Comparison of ENCODE assay signal across 9 cellular contexts in the genomic region with DNA sequence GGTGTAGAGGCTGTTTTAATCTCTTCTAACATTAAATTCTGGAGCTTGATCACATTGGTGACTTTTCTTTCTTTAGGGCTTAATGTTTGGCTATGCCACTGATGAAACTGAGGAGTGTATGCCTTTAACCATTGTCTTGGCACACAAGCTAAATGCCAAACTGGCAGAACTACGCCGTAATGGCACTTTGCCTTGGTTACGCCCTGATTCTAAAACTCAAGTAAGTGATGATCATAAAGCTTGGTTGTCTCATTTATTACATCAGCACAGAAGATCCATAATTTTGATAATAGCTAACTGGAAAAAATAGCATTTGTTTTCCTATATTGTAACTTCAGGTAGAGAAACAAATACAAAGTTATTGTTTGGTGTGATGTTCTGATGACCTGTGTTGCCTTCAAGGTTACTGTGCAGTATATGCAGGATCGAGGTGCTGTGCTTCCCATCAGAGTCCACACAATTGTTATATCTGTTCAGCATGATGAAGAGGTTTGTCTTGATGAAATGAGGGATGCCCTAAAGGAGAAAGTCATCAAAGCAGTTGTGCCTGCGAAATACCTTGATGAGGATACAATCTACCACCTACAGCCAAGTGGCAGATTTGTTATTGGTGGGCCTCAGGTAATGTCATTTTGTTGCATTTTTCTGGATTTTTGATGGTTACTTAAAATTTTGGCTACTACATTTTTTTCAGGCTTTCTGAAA. TPM values are rescaled to one million over a fixed set of nuclear protein-coding genes. Genes with fewer than 3 reads are reported as not detected.
DNase-seq lines count a peak whose midpoint lies in the region; ATAC-seq, FAIRE-seq and TF ChIP-seq lines count a peak whose summit lies in the region.
"Had no signal": no experiment of that assay in that cellular context is flagged by ENCODE, and none has a peak within 500 bp of the region (broad histone marks: within the 10 kb centered on the region; RNA-seq: fewer than 3 reads in every experiment).

No MANE protein-coding gene starts in this region.

- H3F3A ChIP-seq in SK-N-SH (replicated peaks; ENCODE audit: insufficient read depth) = peaks cover 45% of the 10 kb centered on the region

- no peak for TF ChIP-seq EP300 in SK-N-SH (IDR thresholded peaks at IDR 0.05; ENCODE audit: borderline replicate concordance in 1 of 2, low read depth in 1 of 2, low read length in 1 of 2)

- H3K27me3 Mint-ChIP-seq in activated CD4-positive, alpha-beta memory T cell treated with anti-CD3 and anti-CD28 coated beads for 36 hours = no peaks in the 10 kb centered on the region

- intact Hi-C loops in activated CD4-positive, alpha-beta memory T cell treated with anti-CD3 and anti-CD28 coated beads for 36 hours (cut with micrococcal nuclease) = no loop called here

- ATAC-seq in SK-N-SH treated with all-trans-retinoic acid at 6 μM for 48 hours = no peak
- ATAC-seq in omental fat pad (ENCODE audit: low FRiP score) = no peak

- no peaks in the 10 kb centered on the region for H3K9me3 ChIP-seq in SK-N-SH
- no peaks in the 10 kb centered on the region for H3K9me3 ChIP-seq in small intestine (ENCODE audit: control insufficient read depth, low read depth)

- FAIRE-seq in small intestine (lab: Jason Lieb, UNC) = no peak

- H3K4me1 ChIP-seq in SK-N-SH (ENCODE audit: control insufficient read depth in 1 of 2, insufficient read depth in 2 of 2, low read depth in 1 of 2, low read length in 1 of 2) = peaks cover 22 to 30% of the 10 kb centered on the region in 2 experiments; a peak in 3 of 4 replicates
- H3K4me1 ChIP-seq in small intestine (ENCODE audit: control insufficient read depth in 2 of 2, insufficient read depth in 1 of 2, low read depth in 1 of 2, low read length in 1 of 2) = peaks cover 0 to 7% of the 10 kb centered on the region in 2 donors

- peaks cover 71% of the 10 kb centered on the region for H3K36me3 Mint-ChIP-seq in activated CD4-positive, alpha-beta memory T cell treated with anti-CD3 and anti-CD28 coated beads for 36 hours

- 62% methylated on average over 5 of the region's 5 CpGs for WGBS in SK-N-SH (ENCODE audit: low lambda C conversion rate)
- 30 to 47% (median 40%) methylated on average over 5 of the region's 5 CpGs for WGBS in small intestine, 3 donors

- DNase-seq in SK-N-SH (no peak), fibroblast of mammary gland (ENCODE audit: low read depth) (no peak), small intestine (peak; percentile 61), NCI-H446 treated with DMSO at 0.1 percent for 48 hours (lab: John Stamatoyannopoulos, UW) (no peak), omental fat pad (ENCODE audit: low spot score) (no peak)
- no peak for DNase-seq in activated CD4-positive, alpha-beta memory T cell treated with anti-CD3 and anti-CD28 coated beads for 36 hours
- no peak for DNase-seq in activated CD8-positive, alpha-beta memory T cell treated with anti-CD3 and anti-CD28 coated beads for 24 hours
- DNase-seq: ACHN had no signal

- H3K27ac Mint-ChIP-seq in activated CD4-positive, alpha-beta memory T cell treated with anti-CD3 and anti-CD28 coated beads for 36 hours = peak overlapping the region; percentile 50

- H3K9ac ChIP-seq in SK-N-SH = peak overlapping the region; percentile 99; the same call in 1 of the 2 replicates

- H3K4me3 Mint-ChIP-seq in activated CD4-positive, alpha-beta memory T cell treated with anti-CD3 and anti-CD28 coated beads for 36 hours = peak overlapping the region; percentile 92

- no peaks in the 10 kb centered on the region for H3K9me2 ChIP-seq in SK-N-SH

- H3K4me2 ChIP-seq in SK-N-SH = peak overlapping the region; percentile 91

- H3K27ac ChIP-seq in SK-N-SH (ENCODE audit: low read depth in 2 of 2, low read length in 1 of 2) = peak overlapping the region in 1 of 2 experiments; percentile 43; a peak in 3 of 4 replicates
- H3K27ac ChIP-seq in small intestine (ENCODE audit: low read depth in 1 of 2, low read length in 1 of 2) = peak overlapping the region in 1 of 2 donors; percentile 40

- H3K36me3 ChIP-seq in SK-N-SH (replicated peaks in 1 of 2; ENCODE audit: control insufficient read depth in 1 of 2, insufficient read depth in 2 of 2, low read length in 1 of 2) = peaks cover 56 to 59% of the 10 kb centered on the region in 2 experiments
- peaks cover 21 to 22% of the 10 kb centered on the region in 2 donors for H3K36me3 ChIP-seq in small intestine (ENCODE audit: control insufficient read depth in 2 of 2, insufficient read depth in 2 of 2, low read length in 2 of 2)

- TF ChIP-seq CTCF in SK-N-SH (IDR thresholded peaks at IDR 0.05) = no peak
- TF ChIP-seq CTCF in fibroblast of mammary gland (conservative IDR thresholded peaks at IDR 0.05; ENCODE audit: control insufficient read depth, insufficient read depth, low read depth, low read length) = no peak
- TF ChIP-seq CTCF in omental fat pad (IDR thresholded peaks at IDR 0.05) = no peak

- peaks cover 63% of the 10 kb centered on the region for H4K20me1 ChIP-seq in SK-N-SH (ENCODE audit: insufficient read depth)

- CTCF ChIA-PET in SK-N-SH (lab: Yijun Ruan, JAX) = interaction anchor here (7.4 to 10.6 kb wide), 3 partner anchors 8 to 121 kb away, joined by 61 to 146 read pairs (median 111); partner anchors contain the start of gene SH2D6
- CTCF ChIA-PET in activated CD4-positive, alpha-beta memory T cell treated with anti-CD3 and anti-CD28 coated beads for 36 hours (lab: Charles Lee) = interaction anchor here (0.6 to 8.7 kb wide), 3 partner anchors 8 to 905 kb away, joined by 4 to 62 read pairs (median 53); partner anchors contain the start of gene SH2D6

- no peak for TF ChIP-seq RAD21 in SK-N-SH (IDR thresholded peaks at IDR 0.05; ENCODE audit: low read length)

- H3K4me3 ChIP-seq in SK-N-SH (ENCODE audit: low read depth in 2 of 2, low read length in 1 of 2) (peak overlapping the region; percentile 94 to 99; a peak in 3 of 4 replicates), fibroblast of mammary gland (ENCODE audit: control insufficient read depth, low read depth, low read length) (peak overlapping the region; percentile 86), small intestine (ENCODE audit: low read depth in 1 of 2, low read length in 2 of 2) (peak overlapping the region in 1 of 2 donors; percentile 93)

- peaks cover 59% of the 10 kb centered on the region for H3K79me2 ChIP-seq in SK-N-SH (ENCODE audit: insufficient read depth)

- H3K27me3 ChIP-seq in SK-N-SH (ENCODE audit: insufficient read depth) = no peaks in the 10 kb centered on the region
- H3K27me3 ChIP-seq in small intestine (ENCODE audit: control insufficient read depth in 2 of 2, insufficient read depth in 2 of 2, low read length in 2 of 2) = no peaks in the 10 kb centered on the region

- no peaks in the 10 kb centered on the region for H3K9me3 Mint-ChIP-seq in activated CD4-positive, alpha-beta memory T cell treated with anti-CD3 and anti-CD28 coated beads for 36 hours

- peaks cover 46% of the 10 kb centered on the region for H3K4me1 Mint-ChIP-seq in activated CD4-positive, alpha-beta memory T cell treated with anti-CD3 and anti-CD28 coated beads for 36 hours (ENCODE audit: low read depth)

- no peak overlapping the region for H2AFZ ChIP-seq in SK-N-SH (ENCODE audit: low read depth)

- POLR2A ChIA-PET in SK-N-SH (lab: Yijun Ruan, JAX) = interaction anchor here (0.6 to 6.1 kb wide), 9 partner anchors 9 to 662 kb away, joined by 3 to 106 read pairs (median 75); partner anchors contain the start of gene SH2D6
- POLR2A ChIA-PET in activated CD4-positive, alpha-beta memory T cell treated with anti-CD3 and anti-CD28 coated beads for 36 hours (lab: Charles Lee) = interaction anchor here (1.2 to 4.8 kb wide), 7 partner anchors 8 to 187 kb away, joined by 4 to 52 read pairs (median 19); partner anchors contain the start of genes ELMOD3, GGCX, RETSAT and SH2D6

TF ChIP-seq in SK-N-SH treated with all-trans-retinoic acid at 6 μM for 48 hours, 23 proteins besides CTCF, POLR2A, EP300 and RAD21 (continues in another document):
- TF ChIP-seq ZFP30 (CRISPR knock-in tag; IDR thresholded peaks at IDR 0.05) = no peak
- TF ChIP-seq RARB (CRISPR knock-in tag; IDR thresholded peaks at IDR 0.05) = no peak
- TF ChIP-seq BACH2 (CRISPR knock-in tag; IDR thresholded peaks at IDR 0.05; ENCODE audit: borderline replicate concordance) = no peak
- TF ChIP-seq ZNF70 (CRISPR knock-in tag; IDR thresholded peaks at IDR 0.05) = no peak

RNA-seq across cellular contexts. Expression of gene MAT2A, which starts 2.9 kb away (rescaled TPM):
- 187 and 326 TPM in 2 replicates for polyA plus RNA-seq in SK-N-SH (2012; rRNA removed)
- polyA plus RNA-seq in SK-N-SH (2012; cell fraction: cytosol; rRNA removed) = 139 and 151 TPM in 2 replicates
- polyA plus RNA-seq in SK-N-SH (2012; cell fraction: nucleus; rRNA removed) = 429 and 1,108 TPM in 2 replicates
- 100 to 1,000 TPM; 196 to 208 TPM for total RNA-seq in activated CD4-positive, alpha-beta memory T cell treated with anti-CD3 and anti-CD28 coated beads for 36 hours
- 10 to 100 TPM; 81.2 to 100.0 (median 93.3) TPM for polyA plus RNA-seq in small intestine
- 1,000 to 10,000 TPM in 1 of 4 donors, 100 to 1,000 TPM in 3; 223 to 1,046 (median 437) TPM for total RNA-seq in omental fat pad

RNA-seq across cellular contexts. Expression of gene GGCX, which starts 19.4 kb away (rescaled TPM):
- polyA plus RNA-seq in SK-N-SH (2012; rRNA removed) (26.5 and 34.5 TPM in 2 replicates), small intestine (10 to 100 TPM in 1 of 3 donors, 1 to 10 TPM in 2; 9.2 to 23.5 (median 9.4) TPM)
- polyA plus RNA-seq in SK-N-SH (2012; cell fraction: cytosol; rRNA removed) = 26.0 and 31.5 TPM in 2 replicates
- polyA plus RNA-seq in SK-N-SH (2012; cell fraction: nucleus; rRNA removed) = 32.1 and 32.7 TPM in 2 replicates
- 10 to 100 TPM; 24.2 to 25.2 TPM for total RNA-seq in activated CD4-positive, alpha-beta memory T cell treated with anti-CD3 and anti-CD28 coated beads for 36 hours
- total RNA-seq in omental fat pad = 10 to 100 TPM; 24.7 to 44.1 (median 39.8) TPM

RNA-seq across cellular contexts. Expression of gene VAMP8, which starts 35.5 kb away (rescaled TPM):
- polyA plus RNA-seq in SK-N-SH (2012; rRNA removed) (0.72 and 1.3 TPM in 2 replicates), small intestine (1,000 to 10,000 TPM in 1 of 3 donors, 100 to 1,000 TPM in 2; 286 to 1,108 (median 952) TPM)
- polyA plus RNA-seq in SK-N-SH (2012; cell fraction: cytosol; rRNA removed) = 1.1 and 1.5 TPM in 2 replicates
- 0.52 and 0.87 TPM in 2 replicates for polyA plus RNA-seq in SK-N-SH (2012; cell fraction: nucleus; rRNA removed)
- 100 to 1,000 TPM; 112 to 114 TPM for total RNA-seq in activated CD4-positive, alpha-beta memory T cell treated with anti-CD3 and anti-CD28 coated beads for 36 hours
- 10 to 100 TPM; 23.3 to 48.7 (median 46.1) TPM for total RNA-seq in omental fat pad

RNA-seq across cellular contexts. Expression of gene VAMP5, which starts 42.3 kb away (rescaled TPM):
- polyA plus RNA-seq in SK-N-SH (2012; rRNA removed) (9.8 and 12.0 TPM in 2 replicates), small intestine (100 to 1,000 TPM in 1 of 3 donors, 10 to 100 TPM in 2; 80.1 to 110 (median 92.6) TPM)
- 7.2 and 10.5 TPM in 2 replicates for polyA plus RNA-seq in SK-N-SH (2012; cell fraction: cytosol; rRNA removed)
- 1.8 and 5.7 TPM in 2 replicates for polyA plus RNA-seq in SK-N-SH (2012; cell fraction: nucleus; rRNA removed)
- 10 to 100 TPM; 49.7 to 51.9 TPM for total RNA-seq in activated CD4-positive, alpha-beta memory T cell treated with anti-CD3 and anti-CD28 coated beads for 36 hours
- 100 to 1,000 TPM in 1 of 4 donors, 10 to 100 TPM in 3; 51.4 to 116 (median 85.0) TPM for total RNA-seq in omental fat pad

RNA-seq across cellular contexts. Expression of gene RNF181, which starts 53.6 kb away (rescaled TPM):
- 312 and 353 TPM in 2 replicates for polyA plus RNA-seq in SK-N-SH (2012; rRNA removed)
- polyA plus RNA-seq in SK-N-SH (2012; cell fraction: cytosol; rRNA removed) = 256 and 277 TPM in 2 replicates
- 222 and 297 TPM in 2 replicates for polyA plus RNA-seq in SK-N-SH (2012; cell fraction: nucleus; rRNA removed)
- total RNA-seq in activated CD4-positive, alpha-beta memory T cell treated with anti-CD3 and anti-CD28 coated beads for 36 hours = 100 to 1,000 TPM; 120 to 124 TPM
- polyA plus RNA-seq in small intestine = 100 to 1,000 TPM; 171 to 234 (median 189) TPM
- total RNA-seq in omental fat pad = 100 to 1,000 TPM in 3 of 4 donors, 10 to 100 TPM in 1; 94.7 to 216 (median 144) TPM
